9 cellular contexts compared by ENCODE assay signal in genomic region chr12:50056629-50056976, GRCh38. TPM values are rescaled to one million over a fixed set of nuclear protein-coding genes. Genes with fewer than 3 reads are reported as not detected.
A peak's percentile ranks its signal among the peaks of the same experiment; 100 is the strongest.
DNase-seq lines count a peak whose midpoint lies in the region; ATAC-seq and TF ChIP-seq lines count a peak whose summit lies in the region.
"Had no signal": no experiment of that assay in that cellular context is flagged by ENCODE, and none has a peak within 500 bp of the region (broad histone marks: within the 10 kb centered on the region; RNA-seq: fewer than 3 reads in every experiment).

No MANE protein-coding gene starts in this region.

- no peak overlapping the region for H3K9ac ChIP-seq in iPS-18a (ENCODE audit: low read length)

- DNase-seq in activated T-cell treated with anti-CD3 and anti-CD28 coated beads, Interleukin-2, amount 50 U/mL, for 24 hours: no peak
- DNase-seq in activated T-cell treated with anti-CD3 and anti-CD28 coated beads, Interleukin-2, amount 50 U/mL, for 1 hour: no peak
- no peak for DNase-seq in activated CD8-positive, alpha-beta T cell treated with anti-CD3 and anti-CD28 coated beads for 36 hours
- DNase-seq in suprapubic skin (ENCODE audit: low spot score in 2 of 2): no peak
- no peak for DNase-seq in hypothalamus (lab: John Stamatoyannopoulos, UW)
- no peak for DNase-seq in AG20443 (ENCODE audit: low spot score)

- H3K4me1 ChIP-seq in iPS-18a (ENCODE audit: control insufficient read depth, low read depth, low read length): peaks cover 11% of the 10 kb centered on the region
- peaks cover 22% of the 10 kb centered on the region for H3K4me1 ChIP-seq in suprapubic skin

- peak overlapping the region; percentile 78 for H3K4me3 Mint-ChIP-seq in activated T-cell treated with anti-CD3 and anti-CD28 coated beads, Interleukin-2, amount 50 U/mL, for 24 hours
- H3K4me3 Mint-ChIP-seq in activated CD8-positive, alpha-beta T cell treated with anti-CD3 and anti-CD28 coated beads for 36 hours: peak overlapping the region; percentile 85

- H3K4me3 ChIP-seq in iPS-18a (ENCODE audit: low read length): peak overlapping the region; percentile 65
- peak overlapping the region; percentile 82 for H3K4me3 ChIP-seq in suprapubic skin

- H3K9me3 ChIP-seq in iPS-18a (ENCODE audit: control insufficient read depth, low read depth, low read length) (no peaks in the 10 kb centered on the region), suprapubic skin (no peaks in the 10 kb centered on the region)
- H3K9me3 ChIP-seq: ovary had no signal

- ATAC-seq in activated CD8-positive, alpha-beta T cell treated with anti-CD3 and anti-CD28 coated beads for 36 hours: no peak
- ATAC-seq in GM21423 (IDR thresholded peaks at IDR 0.05; ENCODE audit: unreplicated experiment): no peak

- no peak for TF ChIP-seq POLR2A in suprapubic skin (IDR thresholded peaks at IDR 0.05)

- 6% methylated on average over 3 of the region's 3 CpGs for WGBS in suprapubic skin

- no peak overlapping the region for H3K27ac Mint-ChIP-seq in activated T-cell treated with anti-CD3 and anti-CD28 coated beads, Interleukin-2, amount 50 U/mL, for 24 hours
- peak overlapping the region; percentile 60 for H3K27ac Mint-ChIP-seq in activated CD8-positive, alpha-beta T cell treated with anti-CD3 and anti-CD28 coated beads for 36 hours

- H3K36me3 ChIP-seq in iPS-18a (ENCODE audit: control insufficient read depth, low read depth, low read length) (no peaks in the 10 kb centered on the region), suprapubic skin (no peaks in the 10 kb centered on the region)
- H3K36me3 ChIP-seq: ovary had no signal

- TF ChIP-seq CTCF in activated CD8-positive, alpha-beta T cell treated with anti-CD3 and anti-CD28 coated beads for 36 hours (IDR thresholded peaks at IDR 0.05): no peak
- no peak for TF ChIP-seq CTCF in suprapubic skin (IDR thresholded peaks at IDR 0.05)

- peaks cover 53% of the 10 kb centered on the region for H3K27me3 Mint-ChIP-seq in activated T-cell treated with anti-CD3 and anti-CD28 coated beads, Interleukin-2, amount 50 U/mL, for 24 hours
- peaks cover 24% of the 10 kb centered on the region for H3K27me3 Mint-ChIP-seq in activated CD8-positive, alpha-beta T cell treated with anti-CD3 and anti-CD28 coated beads for 36 hours

- peaks cover 71% of the 10 kb centered on the region for H3K27me3 ChIP-seq in iPS-18a (ENCODE audit: control insufficient read depth, insufficient read depth, low read length)
- H3K27me3 ChIP-seq in suprapubic skin: no peaks in the 10 kb centered on the region
- H3K27me3 ChIP-seq: ovary had no signal

- CTCF ChIA-PET in activated CD8-positive, alpha-beta T cell treated with anti-CD3 and anti-CD28 coated beads for 36 hours (lab: Charles Lee): interaction anchor here (0.7 to 4.8 kb wide), 30 partner anchors 8 to 409 kb away, joined by 3 to 123 read pairs (median 4); partner anchors contain the start of genes RACGAP1 and SMARCD1

- peaks cover 43% of the 10 kb centered on the region for H3K4me1 Mint-ChIP-seq in activated T-cell treated with anti-CD3 and anti-CD28 coated beads, Interleukin-2, amount 50 U/mL, for 24 hours (ENCODE audit: low read depth)
- peaks cover 43% of the 10 kb centered on the region for H3K4me1 Mint-ChIP-seq in activated CD8-positive, alpha-beta T cell treated with anti-CD3 and anti-CD28 coated beads for 36 hours (ENCODE audit: low read depth)

- POLR2A ChIA-PET in activated CD8-positive, alpha-beta T cell treated with anti-CD3 and anti-CD28 coated beads for 36 hours (lab: Charles Lee): interaction anchor here (1.3 to 2.2 kb wide), 2 partner anchors 13 to 17 kb away, joined by 3 to 9 read pairs; no protein-coding TSS in a partner anchor

- H3K27ac ChIP-seq in iPS-18a (ENCODE audit: low read length) (no peak overlapping the region), suprapubic skin (no peak overlapping the region)
- H3K27ac ChIP-seq: ovary had no signal

- intact Hi-C loops in activated CD8-positive, alpha-beta T cell treated with anti-CD3 and anti-CD28 coated beads for 36 hours (cut with micrococcal nuclease): loop anchor here (2.0 to 5.0 kb wide), 2 partner anchors 18 to 89 kb away; no protein-coding TSS in a partner anchor

- no peaks in the 10 kb centered on the region for H3K9me3 Mint-ChIP-seq in activated T-cell treated with anti-CD3 and anti-CD28 coated beads, Interleukin-2, amount 50 U/mL, for 24 hours
- no peaks in the 10 kb centered on the region for H3K9me3 Mint-ChIP-seq in activated CD8-positive, alpha-beta T cell treated with anti-CD3 and anti-CD28 coated beads for 36 hours

- TF ChIP-seq EP300 in suprapubic skin (IDR thresholded peaks at IDR 0.05): no peak

- peaks cover 22% of the 10 kb centered on the region for H3K36me3 Mint-ChIP-seq in activated T-cell treated with anti-CD3 and anti-CD28 coated beads, Interleukin-2, amount 50 U/mL, for 24 hours (ENCODE audit: low read depth)
- peaks cover 16% of the 10 kb centered on the region for H3K36me3 Mint-ChIP-seq in activated CD8-positive, alpha-beta T cell treated with anti-CD3 and anti-CD28 coated beads for 36 hours (ENCODE audit: low read depth)

RNA-seq across cellular contexts. Expression of gene ASIC1, which starts 0.8 kb away (rescaled TPM):
- total RNA-seq in activated CD8-positive, alpha-beta T cell treated with anti-CD3 and anti-CD28 coated beads for 36 hours: 10 to 100 TPM; 14.3 to 17.3 TPM
- 1 to 10 TPM in 3 of 4 donors, under 1 TPM in 1; 0.59 to 2.2 (median 1.5) TPM for total RNA-seq in suprapubic skin

RNA-seq across cellular contexts. Expression of gene SMARCD1, which starts 28.5 kb away (rescaled TPM):
- 10 to 100 TPM; 47.3 to 55.1 TPM for total RNA-seq in activated CD8-positive, alpha-beta T cell treated with anti-CD3 and anti-CD28 coated beads for 36 hours
- total RNA-seq in suprapubic skin: 10 to 100 TPM; 62.8 to 86.5 (median 69.7) TPM

RNA-seq across cellular contexts. Expression of gene RACGAP1, which starts 31.3 kb away (rescaled TPM):
- total RNA-seq in activated CD8-positive, alpha-beta T cell treated with anti-CD3 and anti-CD28 coated beads for 36 hours: 100 to 1,000 TPM; 113 to 117 TPM
- 10 to 100 TPM; 13.8 to 20.4 (median 16.2) TPM for total RNA-seq in suprapubic skin

RNA-seq across cellular contexts. Expression of gene GPD1, which starts 47.2 kb away (rescaled TPM):
- under 1 TPM; 0.16 to 0.20 TPM for total RNA-seq in activated CD8-positive, alpha-beta T cell treated with anti-CD3 and anti-CD28 coated beads for 36 hours
- 10 to 100 TPM; 49.5 to 74.5 (median 61.8) TPM for total RNA-seq in suprapubic skin

RNA-seq across cellular contexts. Expression of gene COX14, which starts 55.4 kb away (rescaled TPM):
- 10 to 100 TPM; 43.1 to 51.0 TPM for total RNA-seq in activated CD8-positive, alpha-beta T cell treated with anti-CD3 and anti-CD28 coated beads for 36 hours
- 10 to 100 TPM; 29.4 to 45.5 (median 34.6) TPM for total RNA-seq in suprapubic skin

Comparison
In these comparisons a context has a peak if more than half of its experiments do, and no peak if none do; other contexts are left out.
1. RNA of gene ASIC1, which starts 0.8 kb away (total RNA-seq): 14.3 to 17.3 TPM in activated CD8-positive, alpha-beta T cell treated with anti-CD3 and anti-CD28 coated beads for 36 hours; 0.59 to 2.2 TPM in suprapubic skin; every median in the first group is over 4 times any median in the second.
2. RNA of gene RACGAP1, which starts 31.3 kb away (total RNA-seq): 113 to 117 TPM in activated CD8-positive, alpha-beta T cell treated with anti-CD3 and anti-CD28 coated beads for 36 hours; 13.8 to 20.4 TPM in suprapubic skin; every median in the first group is over 4 times any median in the second.